Comparison of ENCODE assay signal across 9 cellular contexts in genomic region chr6:146700078-146700686, GRCh38.
DNase-seq lines count a peak whose midpoint lies in the region; ATAC-seq and TF ChIP-seq lines count a peak whose summit lies in the region.
"Had no signal": no experiment of that assay in that cellular context is flagged by ENCODE, and none has a peak within 500 bp of the region (broad histone marks: within the 10 kb centered on the region; RNA-seq: fewer than 3 reads in every experiment).

No MANE protein-coding gene starts in this region.

- H3K4me1 ChIP-seq in KMS-11 (ENCODE audit: low read depth, poor library complexity, severe bottlenecking) (no peaks in the 10 kb centered on the region), OCI-LY3 (ENCODE audit: low read length) (no peaks in the 10 kb centered on the region), adrenal gland (replicated peaks in 1 of 2) (no peaks in the 10 kb centered on the region)
- H3K4me1 ChIP-seq: BLaER1 treated with 17β-estradiol and CSF1 and Interleukin-3, amounts not matched to agents 10 nM and 100 nM had no signal

- H4K20me1 ChIP-seq in KMS-11 (ENCODE audit: insufficient read depth) (no peaks in the 10 kb centered on the region), OCI-LY3 (ENCODE audit: insufficient read depth, low read length) (no peaks in the 10 kb centered on the region)
- H4K20me1 ChIP-seq: BLaER1 treated with 17β-estradiol and CSF1 and Interleukin-3, amounts not matched to agents 10 nM and 100 nM had no signal

- H3K4me2 ChIP-seq in KMS-11 (no peak overlapping the region), OCI-LY3 (ENCODE audit: low read length) (no peak overlapping the region)

- H3K27ac ChIP-seq in KMS-11 (no peak overlapping the region), OCI-LY3 (ENCODE audit: low read length) (no peak overlapping the region), adrenal gland (no peak overlapping the region)
- H3K27ac ChIP-seq: BLaER1 treated with 17β-estradiol and CSF1 and Interleukin-3, amounts not matched to agents 10 nM and 100 nM had no signal

- H2AFZ ChIP-seq in KMS-11 (ENCODE audit: low read depth) = no peak overlapping the region
- H2AFZ ChIP-seq in OCI-LY3 (ENCODE audit: low read depth, low read length) = no peak overlapping the region

- WGBS in adrenal gland, 4 donors = 21 to 27% (median 26%) methylated on average over 6 of the region's 6 CpGs

- no peaks in the 10 kb centered on the region for H3K9me3 ChIP-seq in OCI-LY3 (ENCODE audit: insufficient read depth, low read length)
- no peaks in the 10 kb centered on the region for H3K9me3 ChIP-seq in adrenal gland (replicated peaks in 1 of 3)
- H3K9me3 ChIP-seq: BLaER1 treated with 17β-estradiol and CSF1 and Interleukin-3, amounts not matched to agents 10 nM and 100 nM had no signal

- H3K9ac ChIP-seq in KMS-11 (no peak overlapping the region), OCI-LY3 (ENCODE audit: low read length) (no peak overlapping the region)
- H3K9ac ChIP-seq: BLaER1 treated with 17β-estradiol and CSF1 and Interleukin-3, amounts not matched to agents 10 nM and 100 nM had no signal

- ATAC-seq in GM21825 (IDR thresholded peaks at IDR 0.05; ENCODE audit: unreplicated experiment) = peak; percentile 81
- peak; percentile 68 for ATAC-seq in left ventricle myocardium superior

- DNase-seq in SIG-M5 treated with dmso at 0.1 percent for 504 hours (lab: John Stamatoyannopoulos, UW; ENCODE audit: unreplicated experiment) = peak; percentile 54
- DNase-seq in SIG-M5 (lab: John Stamatoyannopoulos, UW) = no peak
- peak; percentile 77 to 91 (median 86) for DNase-seq in adrenal gland
- DNase-seq in left ventricle myocardium superior = no peak
- DNase-seq in renal cortical epithelial cell (ENCODE audit: low read depth) = peak; percentile 85

- intact Hi-C loops in adrenal gland (cut with DNase I) = loop anchor here in 1 of 2 donors (10.0 kb wide), 1 partner anchor 765 kb away; no protein-coding TSS in a partner anchor
- intact Hi-C loops in left ventricle myocardium superior (cut with micrococcal nuclease) = loop anchor here (10.0 kb wide), 1 partner anchor 765 kb away; no protein-coding TSS in a partner anchor

- H3K36me3 ChIP-seq in KMS-11 (ENCODE audit: insufficient read depth) (no peaks in the 10 kb centered on the region), OCI-LY3 (replicated peaks; ENCODE audit: low read depth, low read length) (no peaks in the 10 kb centered on the region), adrenal gland (replicated peaks in 1 of 2) (no peaks in the 10 kb centered on the region)
- H3K36me3 ChIP-seq: BLaER1 treated with 17β-estradiol and CSF1 and Interleukin-3, amounts not matched to agents 10 nM and 100 nM had no signal

- H3K79me2 ChIP-seq in KMS-11 (ENCODE audit: insufficient read depth, low read depth) = no peaks in the 10 kb centered on the region
- no peaks in the 10 kb centered on the region for H3K79me2 ChIP-seq in OCI-LY3 (ENCODE audit: low read length)

- TF ChIP-seq CTCF in KMS-11 (conservative IDR thresholded peaks at IDR 0.05; ENCODE audit: low read depth, low read length) = peak; percentile 77
- peak; percentile 66 for TF ChIP-seq CTCF in OCI-LY3 (IDR thresholded peaks at IDR 0.05; ENCODE audit: low read depth, low read length)
- peak; percentile 63 to 82 (median 80) for TF ChIP-seq CTCF in adrenal gland (IDR thresholded peaks at IDR 0.05)

- H3K27me3 ChIP-seq in KMS-11 (ENCODE audit: insufficient read depth, low read depth) (no peaks in the 10 kb centered on the region), OCI-LY3 (ENCODE audit: low read depth, low read length) (no peaks in the 10 kb centered on the region), adrenal gland (no peaks in the 10 kb centered on the region)
- H3K27me3 ChIP-seq: BLaER1 treated with 17β-estradiol and CSF1 and Interleukin-3, amounts not matched to agents 10 nM and 100 nM had no signal

- TF ChIP-seq POLR2A in adrenal gland (IDR thresholded peaks at IDR 0.05) = no peak

- H3K4me3 ChIP-seq in KMS-11 (IDR thresholded peaks at IDR 0.05; ENCODE audit: insufficient read depth, low read depth, low read length) (no peak overlapping the region), OCI-LY3 (ENCODE audit: low read length) (no peak overlapping the region), adrenal gland (no peak overlapping the region)
- H3K4me3 ChIP-seq: BLaER1 treated with 17β-estradiol and CSF1 and Interleukin-3, amounts not matched to agents 10 nM and 100 nM had no signal

Comparison
In these comparisons a context has a peak if more than half of its experiments do, and no peak if none do; other contexts are left out.
1. DNase-seq: peak in SIG-M5 treated with dmso at 0.1 percent for 504 hours (single experiment), adrenal gland (7 of 7) and renal cortical epithelial cell (single experiment); none in SIG-M5 (single experiment) and left ventricle myocardium superior (single experiment).
2. Peak in every context shown above with its lines, with median percentiles within 50 percentile points of each other: CTCF ChIP-seq.